27 cellular contexts compared by ENCODE assay signal in the genomic region with DNA sequence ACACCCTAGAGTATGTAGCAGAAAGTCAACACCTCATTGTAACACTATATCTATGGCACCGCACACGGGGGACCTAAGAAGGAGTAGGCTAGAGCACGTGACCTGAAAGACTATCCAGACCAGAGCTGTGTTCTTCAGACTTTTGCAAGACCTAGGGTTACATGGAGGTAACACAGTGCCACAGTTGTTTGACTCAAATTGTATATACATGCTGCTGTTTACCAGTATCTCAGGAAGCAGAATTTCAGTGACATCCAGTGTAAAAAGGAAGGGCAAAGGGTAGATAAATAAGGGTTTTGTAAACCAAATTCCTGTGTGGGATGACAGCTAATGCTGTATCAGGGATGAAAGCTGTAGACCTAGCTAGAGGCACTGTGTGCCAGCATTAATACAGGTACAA. TPM values are rescaled to one million over a fixed set of nuclear protein-coding genes. Genes with fewer than 3 reads are reported as not detected.
"Had no signal": no experiment of that assay in that cellular context is flagged by ENCODE, and none has a peak within 500 bp of the region (broad histone marks: within the 10 kb centered on the region; RNA-seq: fewer than 3 reads in every experiment).

No MANE protein-coding gene starts in this region.

- H3K4me1 ChIP-seq: gastrocnemius medialis, neural progenitor cell, parathyroid adenoma, right atrium auricular region, sigmoid colon, testis, tibial artery had no signal

- H3K36me3 ChIP-seq: gastrocnemius medialis, neural progenitor cell, right atrium auricular region, sigmoid colon, tibial artery had no signal

- H3K4me3 ChIP-seq: coronary artery, gastrocnemius medialis, neural progenitor cell, right atrium auricular region, sigmoid colon, testis, tibial artery had no signal

- ATAC-seq: effector memory CD8-positive, alpha-beta T cell; esophagus mucosa; gastrocnemius medialis; naive thymus-derived CD4-positive, alpha-beta T cell; stimulated activated memory B cell treated with anti-CD40 and anti-IgM and Interleukin-4, amounts not matched to agents 10 μg/mL and 1 μg/mL and 100 μg/mL, for 72 hours; stimulated activated naive CD8-positive, alpha-beta T cell treated with anti-CD3 and anti-CD28 coated beads, Interleukin-15, Interleukin-2, amounts not matched to agents 100 U/mL and 50 U/mL, for 24 hours had no signal

- H3K27ac ChIP-seq: coronary artery, epithelial cell of prostate, gastrocnemius medialis, neural progenitor cell, parathyroid adenoma, right atrium auricular region, sigmoid colon, testis, tibial artery had no signal

- DNase-seq: effector memory CD8-positive, alpha-beta T cell; foreskin fibroblast; gastrocnemius medialis; head of caudate nucleus; mesenchymal stem cell; midbrain; naive thymus-derived CD4-positive, alpha-beta T cell; sigmoid colon; stimulated activated CD4-positive, alpha-beta T cell treated with anti-CD3 and anti-CD28 coated beads, Interleukin-4, amount 100 ng/mL, for 4 hours; stimulated activated naive CD8-positive, alpha-beta T cell treated with anti-CD3 and anti-CD28 coated beads, Interleukin-15, Interleukin-2, amounts not matched to agents 100 U/mL and 50 U/mL, for 24 hours; substantia nigra; testis; tibial artery had no signal

- H3K36me3 Mint-ChIP-seq: neural progenitor cell; stimulated activated memory B cell treated with anti-CD40 and anti-IgM and Interleukin-4, amounts not matched to agents 10 μg/mL and 1 μg/mL and 100 μg/mL, for 72 hours; type B pancreatic cell had no signal

- H3K4me3 Mint-ChIP-seq: effector memory CD8-positive, alpha-beta T cell; naive thymus-derived CD4-positive, alpha-beta T cell; nephron; neural progenitor cell; stimulated activated memory B cell treated with anti-CD40 and anti-IgM and Interleukin-4, amounts not matched to agents 10 μg/mL and 1 μg/mL and 100 μg/mL, for 72 hours; type B pancreatic cell had no signal

- H3K4me1 Mint-ChIP-seq: nephron had no signal

- H3K27me3 Mint-ChIP-seq: naive thymus-derived CD4-positive, alpha-beta T cell; progenitor cell of endocrine pancreas; stimulated activated memory B cell treated with anti-CD40 and anti-IgM and Interleukin-4, amounts not matched to agents 10 μg/mL and 1 μg/mL and 100 μg/mL, for 72 hours; type B pancreatic cell had no signal

- H3K9ac ChIP-seq: neural progenitor cell, parathyroid adenoma had no signal

- H3K27ac Mint-ChIP-seq: effector memory CD8-positive, alpha-beta T cell; naive thymus-derived CD4-positive, alpha-beta T cell; nephron; neural progenitor cell; progenitor cell of endocrine pancreas; stimulated activated memory B cell treated with anti-CD40 and anti-IgM and Interleukin-4, amounts not matched to agents 10 μg/mL and 1 μg/mL and 100 μg/mL, for 72 hours; type B pancreatic cell had no signal

- H3K9me3 ChIP-seq: gastrocnemius medialis, testis had no signal

- H3K27me3 ChIP-seq: gastrocnemius medialis, neural progenitor cell, right atrium auricular region, sigmoid colon, testis, tibial artery had no signal

RNA-seq across cellular contexts. Expression of a gene that starts 46.2 kb away (rescaled TPM):
- total RNA-seq: dermis microvascular lymphatic vessel endothelial cell, gastrocnemius medialis, lung microvascular endothelial cell, osteoblast had no signal
- polyA plus RNA-seq: keratinocyte had no signal
